ENCODE assay signal across 1 cellular context in the genomic region with DNA sequence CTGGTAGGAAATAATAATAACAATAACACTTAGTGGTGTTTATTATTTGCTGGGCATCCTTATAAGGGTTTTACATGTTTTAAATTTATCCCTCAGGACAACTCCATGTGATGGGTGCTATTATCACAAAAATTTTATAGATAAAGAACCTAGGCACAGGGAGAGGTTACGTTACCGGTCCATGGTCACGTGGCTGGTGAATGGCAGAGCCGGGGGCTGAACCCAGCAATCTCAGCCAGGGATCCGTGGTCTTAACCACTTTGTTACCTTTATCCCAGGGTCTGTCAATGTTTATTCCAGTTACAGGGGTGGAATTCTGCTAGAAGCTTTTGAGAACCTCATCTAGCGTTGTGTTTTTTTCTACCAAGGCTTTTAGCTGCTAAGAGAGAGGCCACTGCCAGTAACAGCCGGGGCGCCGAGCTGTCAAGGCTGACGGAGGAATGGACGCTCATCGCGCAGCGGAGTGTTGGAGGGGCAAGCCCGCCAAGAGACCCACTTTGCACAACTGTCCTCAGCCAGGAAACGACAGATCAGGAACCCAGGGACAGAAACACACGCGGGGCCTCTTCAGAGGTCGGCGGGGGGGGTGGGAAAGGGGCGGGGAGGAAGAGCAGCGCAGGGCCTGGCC.
TF ChIP-seq lines count a peak whose summit lies in the region.

No MANE protein-coding gene starts in this region.

TF ChIP-seq in HepG2, 621 proteins besides CTCF, POLR2A, EP300 and RAD21 (continued from another document and continues in another):
- TF ChIP-seq, protein P1, sequence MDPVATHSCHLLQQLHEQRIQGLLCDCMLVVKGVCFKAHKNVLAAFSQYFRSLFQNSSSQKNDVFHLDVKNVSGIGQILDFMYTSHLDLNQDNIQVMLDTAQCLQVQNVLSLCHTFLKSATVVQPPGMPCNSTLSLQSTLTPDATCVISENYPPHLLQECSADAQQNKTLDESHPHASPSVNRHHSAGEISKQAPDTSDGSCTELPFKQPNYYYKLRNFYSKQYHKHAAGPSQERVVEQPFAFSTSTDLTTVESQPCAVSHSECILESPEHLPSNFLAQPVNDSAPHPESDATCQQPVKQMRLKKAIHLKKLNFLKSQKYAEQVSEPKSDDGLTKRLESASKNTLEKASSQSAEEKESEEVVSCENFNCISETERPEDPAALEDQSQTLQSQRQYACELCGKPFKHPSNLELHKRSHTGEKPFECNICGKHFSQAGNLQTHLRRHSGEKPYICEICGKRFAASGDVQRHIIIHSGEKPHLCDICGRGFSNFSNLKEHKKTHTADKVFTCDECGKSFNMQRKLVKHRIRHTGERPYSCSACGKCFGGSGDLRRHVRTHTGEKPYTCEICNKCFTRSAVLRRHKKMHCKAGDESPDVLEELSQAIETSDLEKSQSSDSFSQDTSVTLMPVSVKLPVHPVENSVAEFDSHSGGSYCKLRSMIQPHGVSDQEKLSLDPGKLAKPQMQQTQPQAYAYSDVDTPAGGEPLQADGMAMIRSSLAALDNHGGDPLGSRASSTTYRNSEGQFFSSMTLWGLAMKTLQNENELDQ (CRISPR knock-in tag; IDR thresholded peaks at IDR 0.05; ENCODE audit: borderline replicate concordance), result no peak
- TF ChIP-seq HES4 (CRISPR knock-in tag; IDR thresholded peaks at IDR 0.05; ENCODE audit: borderline replicate concordance) (no peak), FOSL2 (CRISPR knock-in tag; IDR thresholded peaks at IDR 0.05) (no peak), HIVEP1 (CRISPR knock-in tag; IDR thresholded peaks at IDR 0.05) (peak; percentile 9; the same call in 1 of the 2 replicates), TCF7L2 (IDR thresholded peaks at IDR 0.05; ENCODE audit: low read depth, low read length) (no peak), SRY (CRISPR knock-in tag; IDR thresholded peaks at IDR 0.05) (0 out of 2 replicates have a peak, but pooled peaks have one; percentile 26), MTF1 (CRISPR knock-in tag; IDR thresholded peaks at IDR 0.05) (no peak), ZNF556 (CRISPR knock-in tag; IDR thresholded peaks at IDR 0.05; ENCODE audit: borderline replicate concordance) (no peak), AKAP8 (CRISPR knock-in tag; IDR thresholded peaks at IDR 0.05) (no peak), FOSL1 (CRISPR knock-in tag; IDR thresholded peaks at IDR 0.05; ENCODE audit: borderline replicate concordance) (peak; percentile 12; the same call in 1 of the 2 replicates), ZNF782 (CRISPR knock-in tag; IDR thresholded peaks at IDR 0.05; ENCODE audit: borderline replicate concordance) (no peak), RBFOX2 (IDR thresholded peaks at IDR 0.05; ENCODE audit: low read depth, low read length) (no peak), SMC3 (IDR thresholded peaks at IDR 0.05; ENCODE audit: low read length) (no peak), ZFP36 (IDR thresholded peaks at IDR 0.05; ENCODE audit: borderline replicate concordance, low read depth, low read length, partially characterized antibody) (no peak), ZNF274 (CRISPR knock-in tag; IDR thresholded peaks at IDR 0.05) (no peak), ZNF431 (CRISPR knock-in tag; IDR thresholded peaks at IDR 0.05; ENCODE audit: borderline replicate concordance, low read depth) (no peak), ZNF484 (CRISPR knock-in tag; IDR thresholded peaks at IDR 0.05; ENCODE audit: borderline replicate concordance, low read depth) (no peak), ZNF33B (CRISPR knock-in tag; IDR thresholded peaks at IDR 0.05) (no peak), ZNF224 (CRISPR knock-in tag; IDR thresholded peaks at IDR 0.05) (0 out of 2 replicates have a peak, but pooled peaks have one; percentile 1), ISX (CRISPR knock-in tag; conservative IDR thresholded peaks at IDR 0.05) (no peak), ZNF761 (CRISPR knock-in tag; conservative IDR thresholded peaks at IDR 0.05) (no peak), TCF7 (IDR thresholded peaks at IDR 0.05; ENCODE audit: low read depth) (no peak), DMAP1 (CRISPR knock-in tag; IDR thresholded peaks at IDR 0.05) (no peak), ERF (CRISPR knock-in tag; IDR thresholded peaks at IDR 0.05) (no peak), KDM3A (CRISPR knock-in tag; IDR thresholded peaks at IDR 0.05; ENCODE audit: low read depth) (0 out of 2 replicates have a peak, but pooled peaks have one; percentile 9), ZFP36L1 (CRISPR knock-in tag; IDR thresholded peaks at IDR 0.05) (no peak), PHF5A (CRISPR knock-in tag; IDR thresholded peaks at IDR 0.05; ENCODE audit: low read depth, unreplicated experiment) (no peak), PRPF4 (IDR thresholded peaks at IDR 0.05; ENCODE audit: low read depth, low read length, poor library complexity, severe bottlenecking) (no peak), KLF13 (CRISPR knock-in tag; IDR thresholded peaks at IDR 0.05) (no peak), ZNF205 (CRISPR knock-in tag; IDR thresholded peaks at IDR 0.05) (no peak), ZNF891 (CRISPR knock-in tag; IDR thresholded peaks at IDR 0.05) (no peak), RXRA (CRISPR knock-in tag; IDR thresholded peaks at IDR 0.05) (no peak), SRSF4 (IDR thresholded peaks at IDR 0.05; ENCODE audit: low read depth, low read length, poor library complexity, severe bottlenecking) (no peak), AGO2 (optimal IDR thresholded peaks at IDR 0.05; ENCODE audit: low read depth, low read length) (no peak)
- TF ChIP-seq, protein P2, sequence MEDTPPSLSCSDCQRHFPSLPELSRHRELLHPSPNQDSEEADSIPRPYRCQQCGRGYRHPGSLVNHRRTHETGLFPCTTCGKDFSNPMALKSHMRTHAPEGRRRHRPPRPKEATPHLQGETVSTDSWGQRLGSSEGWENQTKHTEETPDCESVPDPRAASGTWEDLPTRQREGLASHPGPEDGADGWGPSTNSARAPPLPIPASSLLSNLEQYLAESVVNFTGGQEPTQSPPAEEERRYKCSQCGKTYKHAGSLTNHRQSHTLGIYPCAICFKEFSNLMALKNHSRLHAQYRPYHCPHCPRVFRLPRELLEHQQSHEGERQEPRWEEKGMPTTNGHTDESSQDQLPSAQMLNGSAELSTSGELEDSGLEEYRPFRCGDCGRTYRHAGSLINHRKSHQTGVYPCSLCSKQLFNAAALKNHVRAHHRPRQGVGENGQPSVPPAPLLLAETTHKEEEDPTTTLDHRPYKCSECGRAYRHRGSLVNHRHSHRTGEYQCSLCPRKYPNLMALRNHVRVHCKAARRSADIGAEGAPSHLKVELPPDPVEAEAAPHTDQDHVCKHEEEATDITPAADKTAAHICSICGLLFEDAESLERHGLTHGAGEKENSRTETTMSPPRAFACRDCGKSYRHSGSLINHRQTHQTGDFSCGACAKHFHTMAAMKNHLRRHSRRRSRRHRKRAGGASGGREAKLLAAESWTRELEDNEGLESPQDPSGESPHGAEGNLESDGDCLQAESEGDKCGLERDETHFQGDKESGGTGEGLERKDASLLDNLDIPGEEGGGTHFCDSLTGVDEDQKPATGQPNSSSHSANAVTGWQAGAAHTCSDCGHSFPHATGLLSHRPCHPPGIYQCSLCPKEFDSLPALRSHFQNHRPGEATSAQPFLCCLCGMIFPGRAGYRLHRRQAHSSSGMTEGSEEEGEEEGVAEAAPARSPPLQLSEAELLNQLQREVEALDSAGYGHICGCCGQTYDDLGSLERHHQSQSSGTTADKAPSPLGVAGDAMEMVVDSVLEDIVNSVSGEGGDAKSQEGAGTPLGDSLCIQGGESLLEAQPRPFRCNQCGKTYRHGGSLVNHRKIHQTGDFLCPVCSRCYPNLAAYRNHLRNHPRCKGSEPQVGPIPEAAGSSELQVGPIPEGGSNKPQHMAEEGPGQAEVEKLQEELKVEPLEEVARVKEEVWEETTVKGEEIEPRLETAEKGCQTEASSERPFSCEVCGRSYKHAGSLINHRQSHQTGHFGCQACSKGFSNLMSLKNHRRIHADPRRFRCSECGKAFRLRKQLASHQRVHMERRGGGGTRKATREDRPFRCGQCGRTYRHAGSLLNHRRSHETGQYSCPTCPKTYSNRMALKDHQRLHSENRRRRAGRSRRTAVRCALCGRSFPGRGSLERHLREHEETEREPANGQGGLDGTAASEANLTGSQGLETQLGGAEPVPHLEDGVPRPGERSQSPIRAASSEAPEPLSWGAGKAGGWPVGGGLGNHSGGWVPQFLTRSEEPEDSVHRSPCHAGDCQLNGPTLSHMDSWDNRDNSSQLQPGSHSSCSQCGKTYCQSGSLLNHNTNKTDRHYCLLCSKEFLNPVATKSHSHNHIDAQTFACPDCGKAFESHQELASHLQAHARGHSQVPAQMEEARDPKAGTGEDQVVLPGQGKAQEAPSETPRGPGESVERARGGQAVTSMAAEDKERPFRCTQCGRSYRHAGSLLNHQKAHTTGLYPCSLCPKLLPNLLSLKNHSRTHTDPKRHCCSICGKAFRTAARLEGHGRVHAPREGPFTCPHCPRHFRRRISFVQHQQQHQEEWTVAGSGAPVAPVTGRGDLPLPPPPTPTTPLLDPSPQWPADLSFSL (CRISPR knock-in tag; IDR thresholded peaks at IDR 0.05), result no peak
- TF ChIP-seq, protein P3, sequence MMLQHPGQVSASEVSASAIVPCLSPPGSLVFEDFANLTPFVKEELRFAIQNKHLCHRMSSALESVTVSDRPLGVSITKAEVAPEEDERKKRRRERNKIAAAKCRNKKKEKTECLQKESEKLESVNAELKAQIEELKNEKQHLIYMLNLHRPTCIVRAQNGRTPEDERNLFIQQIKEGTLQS (CRISPR knock-in tag; IDR thresholded peaks at IDR 0.05), result 0 out of 2 replicates have a peak, but pooled peaks have one; percentile 11
- TF ChIP-seq, protein P4, sequence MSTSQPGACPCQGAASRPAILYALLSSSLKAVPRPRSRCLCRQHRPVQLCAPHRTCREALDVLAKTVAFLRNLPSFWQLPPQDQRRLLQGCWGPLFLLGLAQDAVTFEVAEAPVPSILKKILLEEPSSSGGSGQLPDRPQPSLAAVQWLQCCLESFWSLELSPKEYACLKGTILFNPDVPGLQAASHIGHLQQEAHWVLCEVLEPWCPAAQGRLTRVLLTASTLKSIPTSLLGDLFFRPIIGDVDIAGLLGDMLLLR (CRISPR knock-in tag; IDR thresholded peaks at IDR 0.05), result no peak
- TF ChIP-seq, protein P5, sequence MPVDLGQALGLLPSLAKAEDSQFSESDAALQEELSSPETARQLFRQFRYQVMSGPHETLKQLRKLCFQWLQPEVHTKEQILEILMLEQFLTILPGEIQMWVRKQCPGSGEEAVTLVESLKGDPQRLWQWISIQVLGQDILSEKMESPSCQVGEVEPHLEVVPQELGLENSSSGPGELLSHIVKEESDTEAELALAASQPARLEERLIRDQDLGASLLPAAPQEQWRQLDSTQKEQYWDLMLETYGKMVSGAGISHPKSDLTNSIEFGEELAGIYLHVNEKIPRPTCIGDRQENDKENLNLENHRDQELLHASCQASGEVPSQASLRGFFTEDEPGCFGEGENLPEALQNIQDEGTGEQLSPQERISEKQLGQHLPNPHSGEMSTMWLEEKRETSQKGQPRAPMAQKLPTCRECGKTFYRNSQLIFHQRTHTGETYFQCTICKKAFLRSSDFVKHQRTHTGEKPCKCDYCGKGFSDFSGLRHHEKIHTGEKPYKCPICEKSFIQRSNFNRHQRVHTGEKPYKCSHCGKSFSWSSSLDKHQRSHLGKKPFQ (CRISPR knock-in tag; IDR thresholded peaks at IDR 0.05; ENCODE audit: insufficient replicate concordance), result no peak
- TF ChIP-seq, protein P6, sequence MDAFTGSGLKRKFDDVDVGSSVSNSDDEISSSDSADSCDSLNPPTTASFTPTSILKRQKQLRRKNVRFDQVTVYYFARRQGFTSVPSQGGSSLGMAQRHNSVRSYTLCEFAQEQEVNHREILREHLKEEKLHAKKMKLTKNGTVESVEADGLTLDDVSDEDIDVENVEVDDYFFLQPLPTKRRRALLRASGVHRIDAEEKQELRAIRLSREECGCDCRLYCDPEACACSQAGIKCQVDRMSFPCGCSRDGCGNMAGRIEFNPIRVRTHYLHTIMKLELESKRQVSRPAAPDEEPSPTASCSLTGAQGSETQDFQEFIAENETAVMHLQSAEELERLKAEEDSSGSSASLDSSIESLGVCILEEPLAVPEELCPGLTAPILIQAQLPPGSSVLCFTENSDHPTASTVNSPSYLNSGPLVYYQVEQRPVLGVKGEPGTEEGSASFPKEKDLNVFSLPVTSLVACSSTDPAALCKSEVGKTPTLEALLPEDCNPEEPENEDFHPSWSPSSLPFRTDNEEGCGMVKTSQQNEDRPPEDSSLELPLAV (CRISPR knock-in tag; conservative IDR thresholded peaks at IDR 0.05; ENCODE audit: low read depth), result no peak
- TF ChIP-seq, protein P7, sequence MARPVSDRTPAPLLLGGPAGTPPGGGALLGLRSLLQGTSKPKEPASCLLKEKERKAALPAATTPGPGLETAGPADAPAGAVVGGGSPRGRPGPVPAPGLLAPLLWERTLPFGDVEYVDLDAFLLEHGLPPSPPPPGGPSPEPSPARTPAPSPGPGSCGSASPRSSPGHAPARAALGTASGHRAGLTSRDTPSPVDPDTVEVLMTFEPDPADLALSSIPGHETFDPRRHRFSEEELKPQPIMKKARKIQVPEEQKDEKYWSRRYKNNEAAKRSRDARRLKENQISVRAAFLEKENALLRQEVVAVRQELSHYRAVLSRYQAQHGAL (CRISPR knock-in tag; IDR thresholded peaks at IDR 0.05; ENCODE audit: not compliant biosample characterization), result no peak
- TF ChIP-seq, protein P8, sequence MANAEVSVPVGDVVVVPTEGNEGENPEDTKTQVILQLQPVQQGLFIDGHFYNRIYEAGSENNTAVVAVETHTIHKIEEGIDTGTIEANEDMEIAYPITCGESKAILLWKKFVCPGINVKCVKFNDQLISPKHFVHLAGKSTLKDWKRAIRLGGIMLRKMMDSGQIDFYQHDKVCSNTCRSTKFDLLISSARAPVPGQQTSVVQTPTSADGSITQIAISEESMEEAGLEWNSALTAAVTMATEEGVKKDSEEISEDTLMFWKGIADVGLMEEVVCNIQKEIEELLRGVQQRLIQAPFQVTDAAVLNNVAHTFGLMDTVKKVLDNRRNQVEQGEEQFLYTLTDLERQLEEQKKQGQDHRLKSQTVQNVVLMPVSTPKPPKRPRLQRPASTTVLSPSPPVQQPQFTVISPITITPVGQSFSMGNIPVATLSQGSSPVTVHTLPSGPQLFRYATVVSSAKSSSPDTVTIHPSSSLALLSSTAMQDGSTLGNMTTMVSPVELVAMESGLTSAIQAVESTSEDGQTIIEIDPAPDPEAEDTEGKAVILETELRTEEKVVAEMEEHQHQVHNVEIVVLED (CRISPR knock-in tag; IDR thresholded peaks at IDR 0.05; ENCODE audit: borderline replicate concordance), result no peak
- TF ChIP-seq, protein P9, sequence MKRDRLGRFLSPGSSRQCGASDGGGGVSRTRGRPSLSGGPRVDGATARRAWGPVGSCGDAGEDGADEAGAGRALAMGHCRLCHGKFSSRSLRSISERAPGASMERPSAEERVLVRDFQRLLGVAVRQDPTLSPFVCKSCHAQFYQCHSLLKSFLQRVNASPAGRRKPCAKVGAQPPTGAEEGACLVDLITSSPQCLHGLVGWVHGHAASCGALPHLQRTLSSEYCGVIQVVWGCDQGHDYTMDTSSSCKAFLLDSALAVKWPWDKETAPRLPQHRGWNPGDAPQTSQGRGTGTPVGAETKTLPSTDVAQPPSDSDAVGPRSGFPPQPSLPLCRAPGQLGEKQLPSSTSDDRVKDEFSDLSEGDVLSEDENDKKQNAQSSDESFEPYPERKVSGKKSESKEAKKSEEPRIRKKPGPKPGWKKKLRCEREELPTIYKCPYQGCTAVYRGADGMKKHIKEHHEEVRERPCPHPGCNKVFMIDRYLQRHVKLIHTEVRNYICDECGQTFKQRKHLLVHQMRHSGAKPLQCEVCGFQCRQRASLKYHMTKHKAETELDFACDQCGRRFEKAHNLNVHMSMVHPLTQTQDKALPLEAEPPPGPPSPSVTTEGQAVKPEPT (CRISPR knock-in tag; IDR thresholded peaks at IDR 0.05; ENCODE audit: low read depth), result no peak
